ENCODE assay signal across 8 cellular contexts in genomic region chr12:12561305-12562015, GRCh38. TPM values are rescaled to one million over a fixed set of nuclear protein-coding genes. Genes with fewer than 3 reads are reported as not detected.
A peak's percentile ranks its signal among the peaks of the same experiment; 100 is the strongest.
DNase-seq lines count a peak whose midpoint lies in the region; ATAC-seq and TF ChIP-seq lines count a peak whose summit lies in the region.

No MANE protein-coding gene starts in this region.

- peaks cover 5% of the 10 kb centered on the region for H3K27me3 Mint-ChIP-seq in IgD-negative memory B cell

- H3K4me3 ChIP-seq in DND-41 (ENCODE audit: low read depth in 1 of 2, low read length in 2 of 2): peak overlapping the region in 1 of 2 experiments; percentile 65; a peak in 3 of 4 replicates
- H3K4me3 ChIP-seq in WERI-Rb-1 (ENCODE audit: low read depth, low read length): peak overlapping the region; percentile 76
- H3K4me3 ChIP-seq in breast epithelium: peak overlapping the region; percentile 84 to 90 (median 87)
- H3K4me3 ChIP-seq in skeletal muscle cell (ENCODE audit: low read depth, low read length): peak overlapping the region; percentile 71

- H3K9me3 ChIP-seq in DND-41 (ENCODE audit: insufficient read depth, low read length, severe bottlenecking) (peaks cover 5% of the 10 kb centered on the region), WERI-Rb-1 (ENCODE audit: severe bottlenecking) (peaks cover 5% of the 10 kb centered on the region), breast epithelium (no peaks in the 10 kb centered on the region)

- H3K27me3 ChIP-seq in DND-41 (ENCODE audit: insufficient read depth, low read length, poor library complexity) (peaks cover 60% of the 10 kb centered on the region), WERI-Rb-1 (ENCODE audit: insufficient read depth, low read depth, severe bottlenecking) (no peaks in the 10 kb centered on the region), breast epithelium (no peaks in the 10 kb centered on the region)

- H3K27ac ChIP-seq in DND-41 (ENCODE audit: low read length) (no peak overlapping the region), WERI-Rb-1 (peak overlapping the region; percentile 93), breast epithelium (peak overlapping the region; percentile 100)

- peak overlapping the region; percentile 63 for H3K9ac ChIP-seq in DND-41 (ENCODE audit: low read depth, low read length)

- H3K4me2 ChIP-seq in DND-41 (ENCODE audit: insufficient read depth, low read length): peak overlapping the region; percentile 95

- H3K4me1 ChIP-seq in DND-41 (ENCODE audit: insufficient read depth, low read length) (peaks cover 22% of the 10 kb centered on the region), breast epithelium (peaks cover 0 to 5% of the 10 kb centered on the region in 2 donors)

- intact Hi-C loops in breast epithelium (cut with DNase I; ENCODE audit: low total_unique reads): no loop called here

- peak overlapping the region; percentile 83 to 96 (median 90) for H3K27ac Mint-ChIP-seq in IgD-negative memory B cell

- peak; percentile 44; the same call in 2 of the 3 replicates for ATAC-seq in DND-41 (ENCODE audit: insufficient read depth, low read depth)

- peak overlapping the region; percentile 84 to 98 (median 92) for H3K4me3 Mint-ChIP-seq in IgD-negative memory B cell

- peaks cover 0 to 1% (median 0%) of the 10 kb centered on the region in 3 donors for H3K9me3 Mint-ChIP-seq in IgD-negative memory B cell

- no peaks in the 10 kb centered on the region for H3K79me2 ChIP-seq in DND-41 (ENCODE audit: insufficient read depth, low read length)

- H3K36me3 Mint-ChIP-seq in IgD-negative memory B cell: no peaks in the 10 kb centered on the region

- no peak for TF ChIP-seq POLR2A in breast epithelium (IDR thresholded peaks at IDR 0.05)

- H3K4me1 Mint-ChIP-seq in IgD-negative memory B cell: peaks cover 7 to 14% (median 10%) of the 10 kb centered on the region in 3 donors

- no peaks in the 10 kb centered on the region for H4K20me1 ChIP-seq in DND-41 (ENCODE audit: insufficient read depth, low read length)

- TF ChIP-seq CTCF in DND-41 (IDR thresholded peaks at IDR 0.05; ENCODE audit: borderline replicate concordance, extremely low read depth, low read length, poor library complexity, severe bottlenecking): no peak
- TF ChIP-seq CTCF in WERI-Rb-1 (IDR thresholded peaks at IDR 0.05; ENCODE audit: low read depth, low read length): 0 out of 2 replicates have a peak, but pooled peaks have one; percentile 3
- no peak for TF ChIP-seq CTCF in breast epithelium (IDR thresholded peaks at IDR 0.05)

- H3K36me3 ChIP-seq in DND-41 (ENCODE audit: insufficient read depth, low read length): no peaks in the 10 kb centered on the region
- H3K36me3 ChIP-seq in WERI-Rb-1: no peaks in the 10 kb centered on the region
- no peaks in the 10 kb centered on the region for H3K36me3 ChIP-seq in breast epithelium

- DNase-seq in DND-41: peak; percentile 19
- peak; percentile 42 for DNase-seq in WERI-Rb-1
- DNase-seq in breast epithelium (ENCODE audit: low spot score in 2 of 2): peak; percentile 62 to 70
- DNase-seq in iPS-NIHi11 (ENCODE audit: low spot score): peak; percentile 44
- no peak for DNase-seq in skeletal muscle cell (ENCODE audit: low read depth)
- DNase-seq in AML-193 (lab: John Stamatoyannopoulos, UW): no peak
- DNase-seq in NCI-H774 (lab: John Stamatoyannopoulos, UW): no peak

- peak overlapping the region; percentile 69 for H2AFZ ChIP-seq in DND-41 (ENCODE audit: low read depth, low read length)

RNA-seq across cellular contexts. Expression of gene DUSP16, which starts 1.2 kb away (rescaled TPM):
- 0.30 TPM for polyA plus RNA-seq in IgD-negative memory B cell
- total RNA-seq in breast epithelium: 10 to 100 TPM; 10.9 to 63.3 (median 61.0) TPM

RNA-seq across cellular contexts. Expression of gene CREBL2, which starts 50.2 kb away (rescaled TPM):
- polyA plus RNA-seq in IgD-negative memory B cell: 21.5 TPM
- total RNA-seq in breast epithelium: 10 to 100 TPM; 55.7 to 87.4 (median 84.2) TPM

Comparison
In these comparisons a context has a peak if more than half of its experiments do, and no peak if none do; other contexts are left out.
1. DNase-seq: peak in DND-41 (single experiment), WERI-Rb-1 (single experiment), breast epithelium (2 of 2) and iPS-NIHi11 (single experiment); none in skeletal muscle cell (single experiment), AML-193 (0 of 2) and NCI-H774 (single experiment).